Comparison of ENCODE assay signal across 1 cellular context in genomic region chr5:149951138-149951749, GRCh38.
TF ChIP-seq lines count a peak whose summit lies in the region.

No MANE protein-coding gene starts in this region.

TF ChIP-seq in SK-N-SH treated with all-trans-retinoic acid at 6 μM for 48 hours, 23 proteins besides CTCF, POLR2A, EP300 and RAD21:
- TF ChIP-seq, protein P1, sequence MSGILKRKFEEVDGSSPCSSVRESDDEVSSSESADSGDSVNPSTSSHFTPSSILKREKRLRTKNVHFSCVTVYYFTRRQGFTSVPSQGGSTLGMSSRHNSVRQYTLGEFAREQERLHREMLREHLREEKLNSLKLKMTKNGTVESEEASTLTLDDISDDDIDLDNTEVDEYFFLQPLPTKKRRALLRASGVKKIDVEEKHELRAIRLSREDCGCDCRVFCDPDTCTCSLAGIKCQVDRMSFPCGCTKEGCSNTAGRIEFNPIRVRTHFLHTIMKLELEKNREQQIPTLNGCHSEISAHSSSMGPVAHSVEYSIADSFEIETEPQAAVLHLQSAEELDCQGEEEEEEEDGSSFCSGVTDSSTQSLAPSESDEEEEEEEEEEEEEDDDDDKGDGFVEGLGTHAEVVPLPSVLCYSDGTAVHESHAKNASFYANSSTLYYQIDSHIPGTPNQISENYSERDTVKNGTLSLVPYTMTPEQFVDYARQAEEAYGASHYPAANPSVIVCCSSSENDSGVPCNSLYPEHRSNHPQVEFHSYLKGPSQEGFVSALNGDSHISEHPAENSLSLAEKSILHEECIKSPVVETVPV (CRISPR knock-in tag; IDR thresholded peaks at IDR 0.05), result no peak
- TF ChIP-seq POU6F1 (CRISPR knock-in tag; IDR thresholded peaks at IDR 0.05; ENCODE audit: borderline replicate concordance, low read depth) (no peak), ISL1 (CRISPR knock-in tag; IDR thresholded peaks at IDR 0.05) (no peak), SNAI2 (CRISPR knock-in tag; IDR thresholded peaks at IDR 0.05) (no peak), TCF4 (CRISPR knock-in tag; IDR thresholded peaks at IDR 0.05; ENCODE audit: borderline replicate concordance) (no peak), ZNF565 (CRISPR knock-in tag; conservative IDR thresholded peaks at IDR 0.05; ENCODE audit: low read depth) (no peak), PPARA (CRISPR knock-in tag; IDR thresholded peaks at IDR 0.05; ENCODE audit: borderline replicate concordance) (no peak), CREB5 (CRISPR knock-in tag; IDR thresholded peaks at IDR 0.05; ENCODE audit: low read depth) (no peak), GLIS3 (CRISPR knock-in tag; IDR thresholded peaks at IDR 0.05) (no peak), OSR1 (CRISPR knock-in tag; IDR thresholded peaks at IDR 0.05) (no peak), ZFP3 (CRISPR knock-in tag; IDR thresholded peaks at IDR 0.05) (no peak), ARNTL (CRISPR knock-in tag; IDR thresholded peaks at IDR 0.05; ENCODE audit: borderline replicate concordance, low read depth) (no peak), ZC3H10 (CRISPR knock-in tag; IDR thresholded peaks at IDR 0.05) (no peak)
TF ChIP-seq in SK-N-SH treated with all-trans-retinoic acid at 6 μM for 48 hours: peak in this region for 0.
